Comparison of ENCODE assay signal across 15 cellular contexts in the genomic region with DNA sequence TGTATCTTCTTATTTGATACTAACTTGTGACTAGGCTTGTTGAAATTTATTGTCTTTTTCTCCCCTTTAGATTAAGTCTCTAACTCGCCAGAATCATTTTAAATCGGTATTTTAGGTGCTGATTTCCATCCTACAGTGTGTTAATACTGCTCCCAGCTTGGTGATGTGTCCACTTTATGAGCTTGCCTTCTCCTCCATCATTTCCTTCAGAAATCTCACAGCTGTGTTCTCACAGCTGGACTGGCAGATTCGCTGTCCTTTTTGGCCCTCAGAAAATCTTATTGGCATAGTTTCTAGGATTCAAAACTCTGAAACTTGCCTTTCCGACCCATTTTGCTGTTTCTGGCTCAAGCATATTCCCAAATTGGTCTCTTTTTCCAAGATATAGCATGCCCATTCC. TPM values are rescaled to one million over a fixed set of nuclear protein-coding genes. Genes with fewer than 3 reads are reported as not detected.
A peak's percentile ranks its signal among the peaks of the same experiment; 100 is the strongest.
DNase-seq lines count a peak whose midpoint lies in the region; ATAC-seq and TF ChIP-seq lines count a peak whose summit lies in the region.
"Had no signal": no experiment of that assay in that cellular context is flagged by ENCODE, and none has a peak within 500 bp of the region (broad histone marks: within the 10 kb centered on the region; RNA-seq: fewer than 3 reads in every experiment).

No MANE protein-coding gene starts in this region.

- peaks cover 14% of the 10 kb centered on the region for H3F3A ChIP-seq in GM23248 (ENCODE audit: insufficient read depth)
- no peaks in the 10 kb centered on the region for H3F3A ChIP-seq in SK-N-SH (replicated peaks; ENCODE audit: insufficient read depth)

- WGBS in GM23248 (ENCODE audit: low coverage in 1 of 2, low lambda C conversion rate in 2 of 2, missing lambda C conversion rate in 2 of 2), 2 experiments: 15 to 16% methylated on average over 4 of the region's 4 CpGs
- 50 to 74% (median 60%) methylated on average over 4 of the region's 4 CpGs for WGBS in heart left ventricle, 4 donors
- WGBS in SK-N-SH (ENCODE audit: low lambda C conversion rate): 47% methylated on average over 4 of the region's 4 CpGs

- in situ Hi-C loops in GM23248 (cut with MboI) (loop anchor here (25.0 kb wide), 1 partner anchor 386 kb away; a partner anchor contains a TSS), gastrocnemius medialis (cut with MboI; ENCODE audit: low sequenced_read_pairs in 4 of 4) (no loop called here)

- H3K4me2 ChIP-seq in GM23248 (ENCODE audit: unreplicated experiment) (peak overlapping the region; percentile 29), SK-N-SH (no peak overlapping the region)

- no peak for TF ChIP-seq CTCF in ascending aorta (IDR thresholded peaks at IDR 0.05)
- TF ChIP-seq CTCF in heart left ventricle (IDR thresholded peaks at IDR 0.05): no peak
- TF ChIP-seq CTCF in gastrocnemius medialis (IDR thresholded peaks at IDR 0.05 in 4 of 5, conservative IDR thresholded peaks at IDR 0.05 in 1 of 5): no peak
- no peak for TF ChIP-seq CTCF in SK-N-SH (IDR thresholded peaks at IDR 0.05)

- ATAC-seq in heart left ventricle (peak in 3 of 4 donors; percentile 44 to 64 (median 60)), gastrocnemius medialis (no peak)
- ATAC-seq in stimulated activated effector memory CD8-positive, alpha-beta T cell treated with anti-CD3 and anti-CD28 coated beads, Interleukin-12 subunit alpha, Interleukin-12 subunit beta, amount 100 ng/mL, for 72 hours: no peak
- ATAC-seq: HCT116 had no signal

- CTCF ChIA-PET in SK-N-SH (lab: Yijun Ruan, JAX): interaction anchor here (1.0 kb wide), 1 partner anchor 26 kb away, joined by 3 read pairs; no protein-coding TSS in a partner anchor

- no peak for TF ChIP-seq RAD21 in SK-N-SH (IDR thresholded peaks at IDR 0.05; ENCODE audit: low read length)

- no peaks in the 10 kb centered on the region for H3K9me2 ChIP-seq in GM23248 (ENCODE audit: insufficient read depth)
- no peaks in the 10 kb centered on the region for H3K9me2 ChIP-seq in SK-N-SH

- no peak for TF ChIP-seq POLR2A in heart left ventricle (IDR thresholded peaks at IDR 0.05)
- no peak for TF ChIP-seq POLR2A in gastrocnemius medialis (IDR thresholded peaks at IDR 0.05)

- DNase-seq in GM23248: no peak
- no peak for DNase-seq in ascending aorta (ENCODE audit: low spot score in 2 of 2)
- no peak for DNase-seq in heart left ventricle
- no peak for DNase-seq in gastrocnemius medialis
- no peak for DNase-seq in stimulated activated effector memory CD8-positive, alpha-beta T cell treated with anti-CD3 and anti-CD28 coated beads, Interleukin-12 subunit alpha, Interleukin-12 subunit beta, amount 100 ng/mL, for 72 hours (ENCODE audit: low spot score in 2 of 2)
- no peak for DNase-seq in NCI-H1417 (lab: John Stamatoyannopoulos, UW)
- no peak for DNase-seq in NCI-H524 treated with DMSO at 0.1 percent for 48 hours (lab: John Stamatoyannopoulos, UW)
- no peak for DNase-seq in SK-N-SH
- DNase-seq: CD4-positive, CD25-positive, alpha-beta regulatory T cell; DMS53; NCI-H146; NCI-H2107; Peyer's patch; SHP77 treated with DMSO at 0.1 percent for 48 hours had no signal

- H3K79me2 ChIP-seq in GM23248 (ENCODE audit: insufficient read depth) (no peaks in the 10 kb centered on the region), SK-N-SH (ENCODE audit: insufficient read depth) (no peaks in the 10 kb centered on the region)

- 0 out of 2 replicates have a peak overlapping the region, but pooled peaks have one; percentile 3 for H3K4me3 ChIP-seq in GM23248
- no peak overlapping the region for H3K4me3 ChIP-seq in ascending aorta
- H3K4me3 ChIP-seq in heart left ventricle: no peak overlapping the region
- no peak overlapping the region for H3K4me3 ChIP-seq in gastrocnemius medialis
- no peak overlapping the region for H3K4me3 ChIP-seq in SK-N-SH (ENCODE audit: low read depth in 2 of 2, low read length in 1 of 2)
- H3K4me3 ChIP-seq: Peyer's patch had no signal

- H3K4me1 Mint-ChIP-seq in stimulated activated effector memory CD8-positive, alpha-beta T cell treated with anti-CD3 and anti-CD28 coated beads, Interleukin-12 subunit alpha, Interleukin-12 subunit beta, amount 100 ng/mL, for 72 hours: no peaks in the 10 kb centered on the region
- H3K4me1 Mint-ChIP-seq: CD4-positive, CD25-positive, alpha-beta regulatory T cell had no signal

- no peaks in the 10 kb centered on the region for H3K36me3 Mint-ChIP-seq in stimulated activated effector memory CD8-positive, alpha-beta T cell treated with anti-CD3 and anti-CD28 coated beads, Interleukin-12 subunit alpha, Interleukin-12 subunit beta, amount 100 ng/mL, for 72 hours
- H3K36me3 Mint-ChIP-seq: CD4-positive, CD25-positive, alpha-beta regulatory T cell had no signal

- no peak overlapping the region for H3K4me3 Mint-ChIP-seq in stimulated activated effector memory CD8-positive, alpha-beta T cell treated with anti-CD3 and anti-CD28 coated beads, Interleukin-12 subunit alpha, Interleukin-12 subunit beta, amount 100 ng/mL, for 72 hours
- H3K4me3 Mint-ChIP-seq: CD4-positive, CD25-positive, alpha-beta regulatory T cell had no signal

- no peaks in the 10 kb centered on the region for H3K9me3 Mint-ChIP-seq in stimulated activated effector memory CD8-positive, alpha-beta T cell treated with anti-CD3 and anti-CD28 coated beads, Interleukin-12 subunit alpha, Interleukin-12 subunit beta, amount 100 ng/mL, for 72 hours

- H3K36me3 ChIP-seq in GM23248 (ENCODE audit: low read depth): no peaks in the 10 kb centered on the region
- H3K36me3 ChIP-seq in ascending aorta: no peaks in the 10 kb centered on the region
- H3K36me3 ChIP-seq in heart left ventricle: no peaks in the 10 kb centered on the region
- no peaks in the 10 kb centered on the region for H3K36me3 ChIP-seq in gastrocnemius medialis
- H3K36me3 ChIP-seq in SK-N-SH (replicated peaks in 1 of 2; ENCODE audit: control insufficient read depth in 1 of 2, insufficient read depth in 2 of 2, low read length in 1 of 2): no peaks in the 10 kb centered on the region
- H3K36me3 ChIP-seq: Peyer's patch had no signal

- H3K27ac ChIP-seq in GM23248 (peak overlapping the region; percentile 4; the same call in 1 of the 2 replicates), ascending aorta (peak overlapping the region; percentile 10), heart left ventricle (peak overlapping the region in 9 of 12 donors; percentile 20 to 72 (median 40)), gastrocnemius medialis (peak overlapping the region in 3 of 4 donors; percentile 21 to 54 (median 36)), SK-N-SH (ENCODE audit: low read depth in 2 of 2, low read length in 1 of 2) (no peak overlapping the region)
- H3K27ac ChIP-seq: Peyer's patch had no signal

- H3K4me1 ChIP-seq in GM23248 (ENCODE audit: insufficient read depth) (peaks cover 20% of the 10 kb centered on the region), ascending aorta (no peaks in the 10 kb centered on the region), heart left ventricle (peaks cover 0 to 22% (median 8%) of the 10 kb centered on the region in 12 donors), gastrocnemius medialis (no peaks in the 10 kb centered on the region), SK-N-SH (ENCODE audit: control insufficient read depth in 1 of 2, insufficient read depth in 2 of 2, low read depth in 1 of 2, low read length in 1 of 2) (no peaks in the 10 kb centered on the region)
- H3K4me1 ChIP-seq: Peyer's patch had no signal

- no peaks in the 10 kb centered on the region for H3K27me3 ChIP-seq in GM23248 (replicated peaks; ENCODE audit: insufficient read depth)
- H3K27me3 ChIP-seq in ascending aorta: no peaks in the 10 kb centered on the region
- H3K27me3 ChIP-seq in heart left ventricle: no peaks in the 10 kb centered on the region
- no peaks in the 10 kb centered on the region for H3K27me3 ChIP-seq in gastrocnemius medialis
- no peaks in the 10 kb centered on the region for H3K27me3 ChIP-seq in SK-N-SH (ENCODE audit: insufficient read depth)
- H3K27me3 ChIP-seq: Peyer's patch had no signal

- no peak overlapping the region for H3K27ac Mint-ChIP-seq in stimulated activated effector memory CD8-positive, alpha-beta T cell treated with anti-CD3 and anti-CD28 coated beads, Interleukin-12 subunit alpha, Interleukin-12 subunit beta, amount 100 ng/mL, for 72 hours
- H3K27ac Mint-ChIP-seq: CD4-positive, CD25-positive, alpha-beta regulatory T cell had no signal

- H3K9ac ChIP-seq in GM23248: no peak overlapping the region
- H3K9ac ChIP-seq in SK-N-SH: no peak overlapping the region

- H2AFZ ChIP-seq in GM23248: no peak overlapping the region; the same call in 1 of the 2 replicates
- H2AFZ ChIP-seq in SK-N-SH (ENCODE audit: low read depth): no peak overlapping the region

- POLR2A ChIA-PET in SK-N-SH (lab: Yijun Ruan, JAX): no interaction called here

- no peaks in the 10 kb centered on the region for H4K20me1 ChIP-seq in GM23248 (ENCODE audit: insufficient read depth)
- no peaks in the 10 kb centered on the region for H4K20me1 ChIP-seq in SK-N-SH (ENCODE audit: insufficient read depth)

- H3K9me3 ChIP-seq in GM23248 (ENCODE audit: low read depth) (no peaks in the 10 kb centered on the region), ascending aorta (no peaks in the 10 kb centered on the region), heart left ventricle (no peaks in the 10 kb centered on the region), gastrocnemius medialis (no peaks in the 10 kb centered on the region), SK-N-SH (no peaks in the 10 kb centered on the region)
- H3K9me3 ChIP-seq: Peyer's patch had no signal

- intact Hi-C loops in ascending aorta (cut with DNase I) (no loop called here), heart left ventricle (cut with DNase I) (no loop called here), gastrocnemius medialis (cut with DNase I; ENCODE audit: low total_unique reads) (loop anchor here (10.0 kb wide), 1 partner anchor 184 kb away; no protein-coding TSS in a partner anchor)

- no peak for TF ChIP-seq EP300 in SK-N-SH (IDR thresholded peaks at IDR 0.05; ENCODE audit: borderline replicate concordance in 1 of 2, low read depth in 1 of 2, low read length in 1 of 2)

TF ChIP-seq in SK-N-SH, 30 proteins besides CTCF, POLR2A, EP300 and RAD21 (continues in another document):
- no peak for TF ChIP-seq RCOR1 (IDR thresholded peaks at IDR 0.05; ENCODE audit: low read length)

RNA-seq across cellular contexts. Expression of a gene that starts 49.8 kb away (rescaled TPM):
- total RNA-seq in GM23248 (2014; rRNA removed; shearing (Covaris generic)): 0.25 and 0.76 TPM in 2 replicates
- polyA plus RNA-seq in GM23248 (2016; fragmentation: Nextera tagmentation; extraction: Ambion mirVana) (0.54 and 0.58 TPM in 2 replicates), heart left ventricle (under 1 TPM; 0.10 to 0.23 TPM), SK-N-SH (2012; rRNA removed) (0.07 and 0.18 TPM in 2 replicates)
- total RNA-seq in ascending aorta (5.7 TPM), heart left ventricle (1 to 10 TPM in 1 of 9 donors, under 1 TPM in 5, not detected in 3; 0.09 to 1.2 (median 0.47) TPM), gastrocnemius medialis (under 1 TPM; 0.07 to 0.42 (median 0.34) TPM)
- 0.18 and 0.39 TPM in 2 replicates for polyA plus RNA-seq in SK-N-SH (2012; cell fraction: cytosol; rRNA removed)
- polyA plus RNA-seq in SK-N-SH (2012; cell fraction: nucleus; rRNA removed): 0.21 and 0.22 TPM in 2 replicates

Comparison
In these comparisons a context has a peak if more than half of its experiments do, and no peak if none do; other contexts are left out.
1. H3K27ac ChIP-seq: peak in GM23248 (single experiment), ascending aorta (2 of 2), heart left ventricle (9 of 12) and gastrocnemius medialis (3 of 4); none in SK-N-SH (0 of 2).
2. ATAC-seq: peak in heart left ventricle (3 of 4); none in gastrocnemius medialis (0 of 2) and stimulated activated effector memory CD8-positive, alpha-beta T cell treated with anti-CD3 and anti-CD28 coated beads, Interleukin-12 subunit alpha, Interleukin-12 subunit beta, amount 100 ng/mL, for 72 hours (single experiment).